ENCODE assay signal across 1 cellular context in genomic region chr1:27868556-27868931, GRCh38.
TF ChIP-seq lines count a peak whose summit lies in the region.

No MANE protein-coding gene starts in this region.

TF ChIP-seq in HepG2, 621 proteins besides CTCF, POLR2A, EP300 and RAD21 (continues in another document):
- TF ChIP-seq ZNF670 (CRISPR knock-in tag; IDR thresholded peaks at IDR 0.05; ENCODE audit: borderline replicate concordance) = no peak
- no peak for TF ChIP-seq ZMAT3 (CRISPR knock-in tag; conservative IDR thresholded peaks at IDR 0.05)
- no peak for TF ChIP-seq HNRNPL (IDR thresholded peaks at IDR 0.05; ENCODE audit: low read depth, low read length)
- TF ChIP-seq ZNF703 (CRISPR knock-in tag; IDR thresholded peaks at IDR 0.05; ENCODE audit: borderline replicate concordance) = no peak
- no peak for TF ChIP-seq DZIP1 (CRISPR knock-in tag; IDR thresholded peaks at IDR 0.05)
- no peak for TF ChIP-seq ZNF264 (CRISPR knock-in tag; IDR thresholded peaks at IDR 0.05)
- no peak for TF ChIP-seq SAP130 (CRISPR knock-in tag; IDR thresholded peaks at IDR 0.05; ENCODE audit: low read depth)
- TF ChIP-seq, protein P1, sequence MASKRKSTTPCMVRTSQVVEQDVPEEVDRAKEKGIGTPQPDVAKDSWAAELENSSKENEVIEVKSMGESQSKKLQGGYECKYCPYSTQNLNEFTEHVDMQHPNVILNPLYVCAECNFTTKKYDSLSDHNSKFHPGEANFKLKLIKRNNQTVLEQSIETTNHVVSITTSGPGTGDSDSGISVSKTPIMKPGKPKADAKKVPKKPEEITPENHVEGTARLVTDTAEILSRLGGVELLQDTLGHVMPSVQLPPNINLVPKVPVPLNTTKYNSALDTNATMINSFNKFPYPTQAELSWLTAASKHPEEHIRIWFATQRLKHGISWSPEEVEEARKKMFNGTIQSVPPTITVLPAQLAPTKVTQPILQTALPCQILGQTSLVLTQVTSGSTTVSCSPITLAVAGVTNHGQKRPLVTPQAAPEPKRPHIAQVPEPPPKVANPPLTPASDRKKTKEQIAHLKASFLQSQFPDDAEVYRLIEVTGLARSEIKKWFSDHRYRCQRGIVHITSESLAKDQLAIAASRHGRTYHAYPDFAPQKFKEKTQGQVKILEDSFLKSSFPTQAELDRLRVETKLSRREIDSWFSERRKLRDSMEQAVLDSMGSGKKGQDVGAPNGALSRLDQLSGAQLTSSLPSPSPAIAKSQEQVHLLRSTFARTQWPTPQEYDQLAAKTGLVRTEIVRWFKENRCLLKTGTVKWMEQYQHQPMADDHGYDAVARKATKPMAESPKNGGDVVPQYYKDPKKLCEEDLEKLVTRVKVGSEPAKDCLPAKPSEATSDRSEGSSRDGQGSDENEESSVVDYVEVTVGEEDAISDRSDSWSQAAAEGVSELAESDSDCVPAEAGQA (IDR thresholded peaks at IDR 0.05; ENCODE audit: low read depth) = no peak
- TF ChIP-seq, protein P1 (CRISPR knock-in tag; IDR thresholded peaks at IDR 0.05; ENCODE audit: borderline replicate concordance) = no peak
- TF ChIP-seq, protein P2, sequence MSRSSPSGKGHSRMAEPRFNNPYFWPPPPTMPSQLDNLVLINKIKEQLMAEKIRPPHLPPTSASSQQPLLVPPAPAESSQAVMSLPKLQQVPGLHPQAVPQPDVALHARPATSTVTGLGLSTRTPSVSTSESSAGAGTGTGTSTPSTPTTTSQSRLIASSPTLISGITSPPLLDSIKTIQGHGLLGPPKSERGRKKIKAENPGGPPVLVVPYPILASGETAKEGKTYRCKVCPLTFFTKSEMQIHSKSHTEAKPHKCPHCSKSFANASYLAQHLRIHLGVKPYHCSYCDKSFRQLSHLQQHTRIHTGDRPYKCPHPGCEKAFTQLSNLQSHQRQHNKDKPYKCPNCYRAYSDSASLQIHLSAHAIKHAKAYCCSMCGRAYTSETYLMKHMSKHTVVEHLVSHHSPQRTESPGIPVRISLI (CRISPR knock-in tag; IDR thresholded peaks at IDR 0.05; ENCODE audit: borderline replicate concordance) = 0 out of 2 replicates have a peak, but pooled peaks have one; percentile 14
- TF ChIP-seq ZNF768 (CRISPR knock-in tag; IDR thresholded peaks at IDR 0.05) = no peak
- TF ChIP-seq ZNF317 (CRISPR knock-in tag; IDR thresholded peaks at IDR 0.05) = no peak
- TF ChIP-seq, protein P3, sequence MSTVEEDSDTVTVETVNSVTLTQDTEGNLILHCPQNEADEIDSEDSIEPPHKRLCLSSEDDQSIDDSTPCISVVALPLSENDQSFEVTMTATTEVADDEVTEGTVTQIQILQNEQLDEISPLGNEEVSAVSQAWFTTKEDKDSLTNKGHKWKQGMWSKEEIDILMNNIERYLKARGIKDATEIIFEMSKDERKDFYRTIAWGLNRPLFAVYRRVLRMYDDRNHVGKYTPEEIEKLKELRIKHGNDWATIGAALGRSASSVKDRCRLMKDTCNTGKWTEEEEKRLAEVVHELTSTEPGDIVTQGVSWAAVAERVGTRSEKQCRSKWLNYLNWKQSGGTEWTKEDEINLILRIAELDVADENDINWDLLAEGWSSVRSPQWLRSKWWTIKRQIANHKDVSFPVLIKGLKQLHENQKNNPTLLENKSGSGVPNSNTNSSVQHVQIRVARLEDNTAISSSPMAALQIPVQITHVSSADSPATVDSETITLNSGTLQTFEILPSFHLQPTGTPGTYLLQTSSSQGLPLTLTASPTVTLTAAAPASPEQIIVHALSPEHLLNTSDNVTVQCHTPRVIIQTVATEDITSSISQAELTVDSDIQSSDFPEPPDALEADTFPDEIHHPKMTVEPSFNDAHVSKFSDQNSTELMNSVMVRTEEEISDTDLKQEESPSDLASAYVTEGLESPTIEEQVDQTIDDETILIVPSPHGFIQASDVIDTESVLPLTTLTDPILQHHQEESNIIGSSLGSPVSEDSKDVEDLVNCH (CRISPR knock-in tag; IDR thresholded peaks at IDR 0.05) = no peak
- TF ChIP-seq GATAD1 (CRISPR knock-in tag; IDR thresholded peaks at IDR 0.05) = no peak
- no peak for TF ChIP-seq ZNF749 (CRISPR knock-in tag; IDR thresholded peaks at IDR 0.05; ENCODE audit: borderline replicate concordance)
- TF ChIP-seq CAMTA2 (CRISPR knock-in tag; IDR thresholded peaks at IDR 0.05; ENCODE audit: borderline replicate concordance) = no peak
- no peak for TF ChIP-seq ZNF558 (CRISPR knock-in tag; IDR thresholded peaks at IDR 0.05; ENCODE audit: borderline replicate concordance)
- no peak for TF ChIP-seq ZNF687 (CRISPR knock-in tag; IDR thresholded peaks at IDR 0.05)
- TF ChIP-seq ZFX (CRISPR knock-in tag; IDR thresholded peaks at IDR 0.05; ENCODE audit: low read depth) = no peak
- no peak for TF ChIP-seq DBP (CRISPR knock-in tag; IDR thresholded peaks at IDR 0.05; ENCODE audit: not compliant biosample characterization)
- peak; percentile 32; the same call in 1 of the 2 replicates for TF ChIP-seq HOXA3 (CRISPR knock-in tag; IDR thresholded peaks at IDR 0.05)
- TF ChIP-seq ZNF350 (CRISPR knock-in tag; IDR thresholded peaks at IDR 0.05; ENCODE audit: borderline replicate concordance, low read depth) = no peak
- no peak for TF ChIP-seq GMEB2 (CRISPR knock-in tag; IDR thresholded peaks at IDR 0.05; ENCODE audit: low read depth)
- no peak for TF ChIP-seq DPF2 (CRISPR knock-in tag; IDR thresholded peaks at IDR 0.05; ENCODE audit: borderline replicate concordance, low read depth)
- no peak for TF ChIP-seq ZNF556 (CRISPR knock-in tag; IDR thresholded peaks at IDR 0.05; ENCODE audit: borderline replicate concordance)
- TF ChIP-seq ZFP90 (CRISPR knock-in tag; IDR thresholded peaks at IDR 0.05; ENCODE audit: borderline replicate concordance) = no peak
- 0 out of 2 replicates have a peak, but pooled peaks have one; percentile 41 for TF ChIP-seq ZBTB38 (CRISPR knock-in tag; IDR thresholded peaks at IDR 0.05)
- no peak for TF ChIP-seq GPN1 (CRISPR knock-in tag; IDR thresholded peaks at IDR 0.05; ENCODE audit: borderline replicate concordance)
- peak; percentile 37; the same call in 1 of the 2 replicates for TF ChIP-seq ZNF644 (CRISPR knock-in tag; IDR thresholded peaks at IDR 0.05; ENCODE audit: low read depth)
- no peak for TF ChIP-seq NR2C2 (CRISPR knock-in tag; IDR thresholded peaks at IDR 0.05; ENCODE audit: borderline replicate concordance)
- TF ChIP-seq HBP1 (CRISPR knock-in tag; IDR thresholded peaks at IDR 0.05; ENCODE audit: low read depth) = no peak
